29 cellular contexts compared by ENCODE assay signal in the genomic region with DNA sequence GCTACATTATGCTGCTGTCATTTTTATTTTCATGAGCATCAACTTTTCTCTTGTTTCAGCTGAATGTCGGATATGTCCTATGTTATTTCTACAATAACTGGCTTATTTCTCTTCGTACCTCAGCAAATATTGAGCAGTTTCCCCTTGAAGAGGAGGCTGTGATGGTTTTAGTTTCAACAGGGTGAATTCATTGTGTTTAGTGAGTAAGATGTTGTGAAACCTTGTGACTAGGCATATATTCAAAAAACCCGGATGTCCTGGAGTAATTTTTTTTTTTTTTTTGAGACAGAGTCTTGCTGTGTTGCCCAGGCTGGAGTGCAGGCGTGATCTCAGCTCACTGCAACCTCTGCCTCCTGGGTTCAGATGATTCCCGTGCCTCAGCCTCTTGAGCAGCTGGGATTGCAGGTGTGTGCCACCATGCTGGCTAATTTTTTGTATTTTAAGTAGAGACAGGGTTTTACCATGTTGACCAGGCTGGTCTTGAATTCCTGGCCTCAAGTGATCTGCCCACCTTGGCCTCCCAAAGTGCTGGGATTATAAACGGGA. TPM values are rescaled to one million over a fixed set of nuclear protein-coding genes. Genes with fewer than 3 reads are reported as not detected.
DNase-seq lines count a peak whose midpoint lies in the region; ATAC-seq and TF ChIP-seq lines count a peak whose summit lies in the region.
"Had no signal": no experiment of that assay in that cellular context is flagged by ENCODE, and none has a peak within 500 bp of the region (broad histone marks: within the 10 kb centered on the region; RNA-seq: fewer than 3 reads in every experiment).

No MANE protein-coding gene starts in this region.

- H3K9me3 ChIP-seq in osteoblast (ENCODE audit: low read depth, low read length) (no peaks in the 10 kb centered on the region), HAP-1 (no peaks in the 10 kb centered on the region)
- H3K9me3 ChIP-seq: gastroesophageal sphincter, left ventricle myocardium inferior, pancreas, testis had no signal

- peak; percentile 59 for DNase-seq in CD1c-positive myeloid dendritic cell (ENCODE audit: extremely low spot score)
- DNase-seq in NOMO-1 treated with dmso at 0.1 percent for 144 hours (lab: John Stamatoyannopoulos, UW; ENCODE audit: unreplicated experiment), result peak; percentile 33
- DNase-seq in epithelial cell of esophagus (ENCODE audit: low read depth), result peak; percentile 42
- peak; percentile 60 for DNase-seq in osteoblast (ENCODE audit: insufficient read length, low spot score, missing footprints)
- DNase-seq in HAP-1 (ENCODE audit: low spot score in 2 of 2), result no peak
- no peak for DNase-seq in NCI-H774 (lab: John Stamatoyannopoulos, UW)
- no peak for DNase-seq in SKM-1 (lab: John Stamatoyannopoulos, UW; ENCODE audit: unreplicated experiment)
- DNase-seq: CD4-positive, alpha-beta T cell; hippocampal formation; left ventricle myocardium inferior; naive thymus-derived CD8-positive, alpha-beta T cell; NCI-H1092 treated with DMSO at 0.1 percent for 48 hours; NCI-H187 treated with DMSO at 0.1 percent for 48 hours; NCI-H524 treated with DMSO at 0.1 percent for 48 hours; pancreas; stimulated activated CD4-positive, alpha-beta T cell treated with anti-CD3 and anti-CD28 coated beads, Interleukin-4, amount 100 ng/mL, for 1 hour; stimulated activated naive B cell treated with anti-CD40 and anti-IgM and Interleukin-4, amounts not matched to agents 10 μg/mL and 1 μg/mL and 100 μg/mL, for 72 hours; T-helper 2 cell; testis had no signal

- no peak for TF ChIP-seq CTCF in epithelial cell of esophagus (IDR thresholded peaks at IDR 0.05; ENCODE audit: insufficient read depth, low read depth, low read length, missing control alignments)
- no peak for TF ChIP-seq CTCF in osteoblast (IDR thresholded peaks at IDR 0.05; ENCODE audit: extremely low read depth, low read depth, low read length)

- no peaks in the 10 kb centered on the region for H3K27me3 ChIP-seq in osteoblast (ENCODE audit: insufficient read depth, low read length)
- no peaks in the 10 kb centered on the region for H3K27me3 ChIP-seq in HAP-1 (ENCODE audit: low read depth)
- H3K27me3 ChIP-seq: gastroesophageal sphincter, pancreas, testis had no signal

- no peak overlapping the region for H2AFZ ChIP-seq in osteoblast (ENCODE audit: low read length)
- H2AFZ ChIP-seq: GM23338 had no signal

- H3K4me2 ChIP-seq in osteoblast (ENCODE audit: insufficient read depth, low read length), result no peak overlapping the region

- in situ Hi-C loops in HAP-1 (cut with MboI; ENCODE audit: low sequenced_read_pairs), result no loop called here

- H3K4me1 ChIP-seq in osteoblast (ENCODE audit: insufficient read depth, low read length), result no peaks in the 10 kb centered on the region
- H3K4me1 ChIP-seq in HAP-1, result peaks cover 11% of the 10 kb centered on the region
- H3K4me1 ChIP-seq: testis had no signal

- no peaks in the 10 kb centered on the region for H4K20me1 ChIP-seq in osteoblast (ENCODE audit: insufficient read depth, low read length)

- no peak for ATAC-seq in HG02852 (IDR thresholded peaks at IDR 0.05; ENCODE audit: unreplicated experiment)
- ATAC-seq: activated naive CD4-positive, alpha-beta T cell treated with anti-CD3 and anti-CD28 coated beads, Interleukin-2, amount 50 U/mL, for 72 hours; gastroesophageal sphincter; naive thymus-derived CD8-positive, alpha-beta T cell; pancreas; stimulated activated naive B cell treated with anti-CD40 and anti-IgM and Interleukin-4, amounts not matched to agents 10 μg/mL and 1 μg/mL and 100 μg/mL, for 72 hours had no signal

- H3K36me3 ChIP-seq in osteoblast (ENCODE audit: insufficient read depth, low read length), result peaks cover 25% of the 10 kb centered on the region
- H3K36me3 ChIP-seq in HAP-1 (replicated peaks), result peaks cover 13% of the 10 kb centered on the region

- H3K4me3 ChIP-seq in epithelial cell of esophagus (ENCODE audit: low read length), result no peak overlapping the region
- no peak overlapping the region for H3K4me3 ChIP-seq in osteoblast (ENCODE audit: insufficient read depth, low read length)
- H3K4me3 ChIP-seq in HAP-1, result no peak overlapping the region
- H3K4me3 ChIP-seq: gastroesophageal sphincter, GM23338, left ventricle myocardium inferior, pancreas, SK-N-MC, testis had no signal

- no peak overlapping the region for H3K27ac ChIP-seq in osteoblast (ENCODE audit: low read depth, low read length)
- H3K27ac ChIP-seq: epithelial cell of prostate, gastroesophageal sphincter, left ventricle myocardium inferior, pancreas, SK-N-MC, testis had no signal

- no peaks in the 10 kb centered on the region for H3K79me2 ChIP-seq in osteoblast (ENCODE audit: insufficient read depth, low read length)

RNA-seq across cellular contexts. Expression of a gene that starts 11.1 kb away (rescaled TPM):
- total RNA-seq in osteoblast, result 95.2 and 146 TPM in 2 replicates

RNA-seq across cellular contexts. Expression of a gene that starts 56.0 kb away (rescaled TPM):
- total RNA-seq in osteoblast, result not detected in 2 replicates
- total RNA-seq: activated naive CD4-positive, alpha-beta T cell treated with anti-CD3 and anti-CD28 coated beads, Interleukin-2, amount 50 U/mL, for 72 hours; activated T-helper 1 cell treated with anti-CD3 and anti-CD28 coated beads, Interleukin-12 subunit alpha, Interleukin-12 subunit beta, Interleukin-2, Interleukin-4 antibody, amounts not matched to agents 30 ng/mL and 10 ng/mL and 1 ng/mL, durations not matched to agents 14 hours and 24 hours and 36 hours; CD4-positive, alpha-beta T cell; cerebellum; gastroesophageal sphincter; GM23338; left ventricle myocardium inferior; mesothelial cell of epicardium; naive thymus-derived CD8-positive, alpha-beta T cell; pancreas; RPMI7951; testis had no signal

Comparison
In these comparisons a context has a peak if more than half of its experiments do, and no peak if none do; other contexts are left out.
1. DNase-seq: peak in CD1c-positive myeloid dendritic cell (single experiment), NOMO-1 treated with dmso at 0.1 percent for 144 hours (single experiment), epithelial cell of esophagus (single experiment) and osteoblast (single experiment); none in HAP-1 (0 of 2), NCI-H774 (single experiment) and SKM-1 (single experiment).